ENCODE assay signal across 1 cellular context in genomic region chr3:133282239-133282638, GRCh38.
TF ChIP-seq lines count a peak whose summit lies in the region.

No MANE protein-coding gene starts in this region.

TF ChIP-seq in GM23338, 12 proteins besides CTCF, POLR2A, EP300 and RAD21 (continued from another document):
- TF ChIP-seq, protein P1, sequence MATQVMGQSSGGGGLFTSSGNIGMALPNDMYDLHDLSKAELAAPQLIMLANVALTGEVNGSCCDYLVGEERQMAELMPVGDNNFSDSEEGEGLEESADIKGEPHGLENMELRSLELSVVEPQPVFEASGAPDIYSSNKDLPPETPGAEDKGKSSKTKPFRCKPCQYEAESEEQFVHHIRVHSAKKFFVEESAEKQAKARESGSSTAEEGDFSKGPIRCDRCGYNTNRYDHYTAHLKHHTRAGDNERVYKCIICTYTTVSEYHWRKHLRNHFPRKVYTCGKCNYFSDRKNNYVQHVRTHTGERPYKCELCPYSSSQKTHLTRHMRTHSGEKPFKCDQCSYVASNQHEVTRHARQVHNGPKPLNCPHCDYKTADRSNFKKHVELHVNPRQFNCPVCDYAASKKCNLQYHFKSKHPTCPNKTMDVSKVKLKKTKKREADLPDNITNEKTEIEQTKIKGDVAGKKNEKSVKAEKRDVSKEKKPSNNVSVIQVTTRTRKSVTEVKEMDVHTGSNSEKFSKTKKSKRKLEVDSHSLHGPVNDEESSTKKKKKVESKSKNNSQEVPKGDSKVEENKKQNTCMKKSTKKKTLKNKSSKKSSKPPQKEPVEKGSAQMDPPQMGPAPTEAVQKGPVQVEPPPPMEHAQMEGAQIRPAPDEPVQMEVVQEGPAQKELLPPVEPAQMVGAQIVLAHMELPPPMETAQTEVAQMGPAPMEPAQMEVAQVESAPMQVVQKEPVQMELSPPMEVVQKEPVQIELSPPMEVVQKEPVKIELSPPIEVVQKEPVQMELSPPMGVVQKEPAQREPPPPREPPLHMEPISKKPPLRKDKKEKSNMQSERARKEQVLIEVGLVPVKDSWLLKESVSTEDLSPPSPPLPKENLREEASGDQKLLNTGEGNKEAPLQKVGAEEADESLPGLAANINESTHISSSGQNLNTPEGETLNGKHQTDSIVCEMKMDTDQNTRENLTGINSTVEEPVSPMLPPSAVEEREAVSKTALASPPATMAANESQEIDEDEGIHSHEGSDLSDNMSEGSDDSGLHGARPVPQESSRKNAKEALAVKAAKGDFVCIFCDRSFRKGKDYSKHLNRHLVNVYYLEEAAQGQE (IDR thresholded peaks at IDR 0.05; ENCODE audit: unreplicated experiment): no peak
- TF ChIP-seq JUNB (IDR thresholded peaks at IDR 0.05; ENCODE audit: unreplicated experiment) (no peak), NANOG (IDR thresholded peaks at IDR 0.05; ENCODE audit: borderline replicate concordance) (no peak), STAT1 (IDR thresholded peaks at IDR 0.05; ENCODE audit: unreplicated experiment) (no peak), EZH2phosphoT487 (IDR thresholded peaks at IDR 0.05; ENCODE audit: unreplicated experiment) (no peak), ZNF114 (CRISPR knock-in tag; IDR thresholded peaks at IDR 0.05) (no peak), ZNF331 (CRISPR knock-in tag; IDR thresholded peaks at IDR 0.05; ENCODE audit: low read depth) (no peak), EZH2 (IDR thresholded peaks at IDR 0.05; ENCODE audit: low read depth, unreplicated experiment) (no peak), POLR2AphosphoS5 (IDR thresholded peaks at IDR 0.05; ENCODE audit: low read depth) (no peak)
- TF ChIP-seq, protein P2, sequence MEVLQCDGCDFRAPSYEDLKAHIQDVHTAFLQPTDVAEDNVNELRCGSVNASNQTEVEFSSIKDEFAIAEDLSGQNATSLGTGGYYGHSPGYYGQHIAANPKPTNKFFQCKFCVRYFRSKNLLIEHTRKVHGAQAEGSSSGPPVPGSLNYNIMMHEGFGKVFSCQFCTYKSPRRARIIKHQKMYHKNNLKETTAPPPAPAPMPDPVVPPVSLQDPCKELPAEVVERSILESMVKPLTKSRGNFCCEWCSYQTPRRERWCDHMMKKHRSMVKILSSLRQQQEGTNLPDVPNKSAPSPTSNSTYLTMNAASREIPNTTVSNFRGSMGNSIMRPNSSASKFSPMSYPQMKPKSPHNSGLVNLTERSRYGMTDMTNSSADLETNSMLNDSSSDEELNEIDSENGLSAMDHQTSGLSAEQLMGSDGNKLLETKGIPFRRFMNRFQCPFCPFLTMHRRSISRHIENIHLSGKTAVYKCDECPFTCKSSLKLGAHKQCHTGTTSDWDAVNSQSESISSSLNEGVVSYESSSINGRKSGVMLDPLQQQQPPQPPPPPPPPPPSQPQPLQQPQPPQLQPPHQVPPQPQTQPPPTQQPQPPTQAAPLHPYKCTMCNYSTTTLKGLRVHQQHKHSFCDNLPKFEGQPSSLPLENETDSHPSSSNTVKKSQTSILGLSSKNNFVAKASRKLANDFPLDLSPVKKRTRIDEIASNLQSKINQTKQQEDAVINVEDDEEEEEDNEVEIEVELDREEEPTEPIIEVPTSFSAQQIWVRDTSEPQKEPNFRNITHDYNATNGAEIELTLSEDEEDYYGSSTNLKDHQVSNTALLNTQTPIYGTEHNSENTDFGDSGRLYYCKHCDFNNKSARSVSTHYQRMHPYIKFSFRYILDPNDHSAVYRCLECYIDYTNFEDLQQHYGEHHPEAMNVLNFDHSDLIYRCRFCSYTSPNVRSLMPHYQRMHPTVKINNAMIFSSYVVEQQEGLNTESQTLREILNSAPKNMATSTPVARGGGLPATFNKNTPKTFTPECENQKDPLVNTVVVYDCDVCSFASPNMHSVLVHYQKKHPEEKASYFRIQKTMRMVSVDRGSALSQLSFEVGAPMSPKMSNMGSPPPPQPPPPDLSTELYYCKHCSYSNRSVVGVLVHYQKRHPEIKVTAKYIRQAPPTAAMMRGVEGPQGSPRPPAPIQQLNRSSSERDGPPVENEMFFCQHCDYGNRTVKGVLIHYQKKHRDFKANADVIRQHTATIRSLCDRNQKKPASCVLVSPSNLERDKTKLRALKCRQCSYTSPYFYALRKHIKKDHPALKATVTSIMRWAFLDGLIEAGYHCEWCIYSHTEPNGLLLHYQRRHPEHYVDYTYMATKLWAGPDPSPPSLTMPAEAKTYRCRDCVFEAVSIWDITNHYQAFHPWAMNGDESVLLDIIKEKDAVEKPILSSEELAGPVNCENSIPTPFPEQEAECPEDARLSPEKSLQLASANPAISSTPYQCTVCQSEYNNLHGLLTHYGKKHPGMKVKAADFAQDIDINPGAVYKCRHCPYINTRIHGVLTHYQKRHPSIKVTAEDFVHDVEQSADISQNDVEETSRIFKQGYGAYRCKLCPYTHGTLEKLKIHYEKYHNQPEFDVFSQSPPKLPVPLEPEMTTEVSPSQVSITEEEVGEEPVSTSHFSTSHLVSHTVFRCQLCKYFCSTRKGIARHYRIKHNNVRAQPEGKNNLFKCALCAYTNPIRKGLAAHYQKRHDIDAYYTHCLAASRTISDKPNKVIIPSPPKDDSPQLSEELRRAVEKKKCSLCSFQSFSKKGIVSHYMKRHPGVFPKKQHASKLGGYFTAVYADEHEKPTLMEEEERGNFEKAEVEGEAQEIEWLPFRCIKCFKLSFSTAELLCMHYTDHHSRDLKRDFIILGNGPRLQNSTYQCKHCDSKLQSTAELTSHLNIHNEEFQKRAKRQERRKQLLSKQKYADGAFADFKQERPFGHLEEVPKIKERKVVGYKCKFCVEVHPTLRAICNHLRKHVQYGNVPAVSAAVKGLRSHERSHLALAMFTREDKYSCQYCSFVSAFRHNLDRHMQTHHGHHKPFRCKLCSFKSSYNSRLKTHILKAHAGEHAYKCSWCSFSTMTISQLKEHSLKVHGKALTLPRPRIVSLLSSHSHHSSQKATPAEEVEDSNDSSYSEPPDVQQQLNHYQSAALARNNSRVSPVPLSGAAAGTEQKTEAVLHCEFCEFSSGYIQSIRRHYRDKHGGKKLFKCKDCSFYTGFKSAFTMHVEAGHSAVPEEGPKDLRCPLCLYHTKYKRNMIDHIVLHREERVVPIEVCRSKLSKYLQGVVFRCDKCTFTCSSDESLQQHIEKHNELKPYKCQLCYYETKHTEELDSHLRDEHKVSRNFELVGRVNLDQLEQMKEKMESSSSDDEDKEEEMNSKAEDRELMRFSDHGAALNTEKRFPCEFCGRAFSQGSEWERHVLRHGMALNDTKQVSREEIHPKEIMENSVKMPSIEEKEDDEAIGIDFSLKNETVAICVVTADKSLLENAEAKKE (CRISPR knock-in tag; IDR thresholded peaks at IDR 0.05): no peak
- TF ChIP-seq, protein P3, sequence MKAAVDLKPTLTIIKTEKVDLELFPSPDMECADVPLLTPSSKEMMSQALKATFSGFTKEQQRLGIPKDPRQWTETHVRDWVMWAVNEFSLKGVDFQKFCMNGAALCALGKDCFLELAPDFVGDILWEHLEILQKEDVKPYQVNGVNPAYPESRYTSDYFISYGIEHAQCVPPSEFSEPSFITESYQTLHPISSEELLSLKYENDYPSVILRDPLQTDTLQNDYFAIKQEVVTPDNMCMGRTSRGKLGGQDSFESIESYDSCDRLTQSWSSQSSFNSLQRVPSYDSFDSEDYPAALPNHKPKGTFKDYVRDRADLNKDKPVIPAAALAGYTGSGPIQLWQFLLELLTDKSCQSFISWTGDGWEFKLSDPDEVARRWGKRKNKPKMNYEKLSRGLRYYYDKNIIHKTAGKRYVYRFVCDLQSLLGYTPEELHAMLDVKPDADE (IDR thresholded peaks at IDR 0.05): no peak
